32 cellular contexts compared by ENCODE assay signal in the genomic region with DNA sequence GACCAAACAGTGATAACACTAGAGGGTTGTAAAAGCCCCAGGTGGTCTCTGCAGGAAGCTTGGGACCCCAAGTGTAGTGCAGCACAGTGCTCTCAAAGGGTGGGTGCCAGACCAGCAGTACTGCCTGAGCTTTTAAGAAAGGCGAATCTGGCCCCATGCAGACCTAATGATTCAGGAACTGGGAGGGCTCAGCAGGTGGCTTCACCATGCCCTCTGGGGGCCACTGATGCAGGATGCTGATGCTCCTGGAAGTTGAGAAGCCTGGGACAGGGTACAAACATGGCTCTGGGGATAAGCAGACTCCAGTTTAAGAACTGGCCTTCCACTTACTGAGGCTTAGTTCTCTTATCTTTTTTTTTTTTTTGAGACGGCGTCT. TPM values are rescaled to one million over a fixed set of nuclear protein-coding genes. Genes with fewer than 3 reads are reported as not detected.
"Had no signal": no experiment of that assay in that cellular context is flagged by ENCODE, and none has a peak within 500 bp of the region (broad histone marks: within the 10 kb centered on the region; RNA-seq: fewer than 3 reads in every experiment).

No MANE protein-coding gene starts in this region.

- DNase-seq: activated CD4-positive, alpha-beta T cell treated with anti-CD3 and anti-CD28 coated beads for 48 hours; activated CD4-positive, alpha-beta T cell treated with anti-CD3 and anti-CD28 coated beads, Interleukin-2, amount 50 U/mL, for 48 hours; activated CD8-positive, alpha-beta memory T cell treated with anti-CD3 and anti-CD28 coated beads for 24 hours; activated effector memory CD4-positive, alpha-beta T cell treated with Interleukin-2 at 50 U/mL for 16 hours; activated naive CD4-positive, alpha-beta T cell treated with Interleukin-2 at 50 U/mL for 16 hours; aorta; cerebellar nuclear complex; effector memory CD8-positive, alpha-beta T cell; erythroblast; gastrocnemius medialis; glutamatergic neuron; islet precursor cell; left cardiac atrium; left ventricle myocardium superior; naive B cell; nephron progenitor cell; ovary; right lobe of liver; stimulated activated CD4-positive, alpha-beta T cell treated with anti-CD3 and anti-CD28 coated beads, Interleukin-12 subunit alpha, Interleukin-12 subunit beta, amount 100 ng/mL, for 4 hours; stimulated activated CD4-positive, alpha-beta T cell treated with anti-CD3 and anti-CD28 coated beads, Interleukin-4, amount 100 ng/mL, for 4 hours; stimulated activated naive B cell treated with anti-CD40 and anti-IgM and Interleukin-4, amounts not matched to agents 10 μg/mL and 1 μg/mL and 100 μg/mL, for 72 hours; T-helper 9 cell; testis; trophoblast cell; WERI-Rb-1 had no signal

- H3K4me3 ChIP-seq: body of pancreas, coronary artery, gastrocnemius medialis, ovary, right lobe of liver, testis had no signal

- H3K4me3 Mint-ChIP-seq: activated naive CD8-positive, alpha-beta T cell; effector memory CD8-positive, alpha-beta T cell; mesothelial cell of epicardium; naive B cell; nephron progenitor cell; stimulated activated naive B cell treated with anti-CD40 and anti-IgM and Interleukin-4, amounts not matched to agents 10 μg/mL and 1 μg/mL and 100 μg/mL, for 72 hours; T-helper 1 cell treated with Interleukin-12 subunit alpha and Interleukin-12 subunit beta and Interleukin-4 antibody, amounts not matched to agents 30 μg/mL and 1 μg/mL, for 36 hours had no signal

- H3K4me1 ChIP-seq: gastrocnemius medialis, right lobe of liver had no signal

- ATAC-seq: activated CD4-positive, CD25-positive, alpha-beta regulatory T cell treated with anti-CD3 and anti-CD28 coated beads, Interleukin-2, amount 50 U/mL, for 24 hours; effector memory CD8-positive, alpha-beta T cell; gastrocnemius medialis; right lobe of liver; stimulated activated naive B cell treated with anti-CD40 and anti-IgM and Interleukin-4, amounts not matched to agents 10 μg/mL and 1 μg/mL and 100 μg/mL, for 72 hours had no signal

- H3K9me3 ChIP-seq: body of pancreas, gastrocnemius medialis, ovary, right lobe of liver, testis had no signal

- H3K36me3 ChIP-seq: gastrocnemius medialis, ovary, right lobe of liver, WERI-Rb-1 had no signal

- H3K27ac ChIP-seq: body of pancreas, coronary artery, gastrocnemius medialis, ovary, right lobe of liver, testis, WERI-Rb-1 had no signal

- H3K9me3 Mint-ChIP-seq: effector memory CD8-positive, alpha-beta T cell; mesothelial cell of epicardium; nephron progenitor cell; stimulated activated naive B cell treated with anti-CD40 and anti-IgM and Interleukin-4, amounts not matched to agents 10 μg/mL and 1 μg/mL and 100 μg/mL, for 72 hours; T-helper 1 cell treated with Interleukin-12 subunit alpha and Interleukin-12 subunit beta and Interleukin-4 antibody, amounts not matched to agents 30 μg/mL and 1 μg/mL, for 36 hours had no signal

- H3K27me3 Mint-ChIP-seq: activated naive CD8-positive, alpha-beta T cell; effector memory CD8-positive, alpha-beta T cell had no signal

- H3K27ac Mint-ChIP-seq: activated naive CD8-positive, alpha-beta T cell; effector memory CD8-positive, alpha-beta T cell; mesothelial cell of epicardium; naive B cell; nephron progenitor cell; progenitor cell of endocrine pancreas; stimulated activated naive B cell treated with anti-CD40 and anti-IgM and Interleukin-4, amounts not matched to agents 10 μg/mL and 1 μg/mL and 100 μg/mL, for 72 hours had no signal

- H3K27me3 ChIP-seq: body of pancreas, gastrocnemius medialis, ovary, right lobe of liver, testis had no signal

RNA-seq across cellular contexts. Expression of a gene that starts 29.1 kb away (rescaled TPM):
- total RNA-seq: body of pancreas, gastrocnemius medialis had no signal
